26 cellular contexts compared by ENCODE assay signal in the genomic region with DNA sequence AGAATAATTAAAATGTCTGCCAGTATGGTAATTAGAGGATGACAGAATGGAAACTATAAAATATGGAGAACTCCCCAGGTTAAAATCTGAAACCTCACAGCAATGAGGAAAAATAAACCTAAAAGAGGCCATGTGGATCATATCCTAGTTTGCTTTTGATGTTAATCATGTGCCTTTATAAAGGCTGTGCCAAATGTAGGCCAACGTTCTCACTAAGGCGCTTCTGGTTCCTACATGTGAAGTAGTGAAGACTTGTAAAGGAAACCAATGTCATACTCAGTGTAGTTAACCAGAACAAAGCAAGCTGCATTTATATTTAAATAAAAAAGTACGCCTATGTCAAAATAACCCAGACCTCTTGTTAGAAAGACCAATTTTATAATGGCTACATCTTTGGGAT.
"Had no signal": no experiment of that assay in that cellular context is flagged by ENCODE, and none has a peak within 500 bp of the region (broad histone marks: within the 10 kb centered on the region; RNA-seq: fewer than 3 reads in every experiment).

No MANE protein-coding gene starts in this region.

- H3K4me1 Mint-ChIP-seq: naive B cell; nephron; stimulated activated naive B cell treated with anti-CD40 and anti-IgM and Interleukin-4, amounts not matched to agents 10 μg/mL and 1 μg/mL and 100 μg/mL, for 72 hours had no signal

- H3K27me3 Mint-ChIP-seq: naive B cell; stimulated activated naive B cell treated with anti-CD40 and anti-IgM and Interleukin-4, amounts not matched to agents 10 μg/mL and 1 μg/mL and 100 μg/mL, for 72 hours had no signal

- H3K9me3 Mint-ChIP-seq: mesothelial cell of epicardium; naive B cell; nephron; neural crest cell; stimulated activated naive B cell treated with anti-CD40 and anti-IgM and Interleukin-4, amounts not matched to agents 10 μg/mL and 1 μg/mL and 100 μg/mL, for 72 hours had no signal

- DNase-seq: hippocampal formation; kidney; left colon; left lung; mesendoderm; naive B cell; nucleus accumbens; pancreas; posterior cingulate gyrus; retina; right cardiac atrium; stimulated activated CD4-positive, alpha-beta T cell treated with anti-CD3 and anti-CD28 coated beads, Interleukin-12 subunit alpha, Interleukin-12 subunit beta, amount 100 ng/mL, for 4 hours; stimulated activated CD4-positive, alpha-beta T cell treated with anti-CD3 and anti-CD28 coated beads, Interleukin-15, amount 100 ng/mL, for 24 hours; stimulated activated CD4-positive, alpha-beta T cell treated with anti-CD3 and anti-CD28 coated beads, Interleukin-2, amount 100 ng/mL, for 24 hours; stimulated activated CD4-positive, alpha-beta T cell treated with anti-CD3 and anti-CD28 coated beads, Interleukin-4, amount 100 ng/mL, for 1 hour; stimulated activated naive B cell treated with anti-CD40 and anti-IgM and Interleukin-4, amounts not matched to agents 10 μg/mL and 1 μg/mL and 100 μg/mL, for 72 hours; stimulated activated naive CD8-positive, alpha-beta T cell treated with anti-CD3 and anti-CD28 coated beads, Interleukin-15, Interleukin-2, amounts not matched to agents 100 U/mL and 50 U/mL, for 24 hours; stomach; testis; thyroid gland; transverse colon; upper lobe of left lung had no signal

- H3K4me3 Mint-ChIP-seq: mesothelial cell of epicardium; naive B cell; nephron; neural crest cell; stimulated activated naive B cell treated with anti-CD40 and anti-IgM and Interleukin-4, amounts not matched to agents 10 μg/mL and 1 μg/mL and 100 μg/mL, for 72 hours had no signal

- H3K27ac Mint-ChIP-seq: mesothelial cell of epicardium; naive B cell; nephron; stimulated activated naive B cell treated with anti-CD40 and anti-IgM and Interleukin-4, amounts not matched to agents 10 μg/mL and 1 μg/mL and 100 μg/mL, for 72 hours had no signal

- ATAC-seq: left colon; left lung; right cardiac atrium; sciatic nerve; stimulated activated naive B cell treated with anti-CD40 and anti-IgM and Interleukin-4, amounts not matched to agents 10 μg/mL and 1 μg/mL and 100 μg/mL, for 72 hours; stimulated activated naive CD8-positive, alpha-beta T cell treated with anti-CD3 and anti-CD28 coated beads, Interleukin-15, Interleukin-2, amounts not matched to agents 100 U/mL and 50 U/mL, for 24 hours had no signal
